ENCODE assay signal across 8 cellular contexts in genomic region chr13:111421216-111421615, GRCh38.
"Had no signal": no experiment of that assay in that cellular context is flagged by ENCODE, and none has a peak within 500 bp of the region (broad histone marks: within the 10 kb centered on the region; RNA-seq: fewer than 3 reads in every experiment).

No MANE protein-coding gene starts in this region.

- H3K4me1 Mint-ChIP-seq: IgD-negative memory B cell had no signal

- ATAC-seq: HepG2 had no signal

- DNase-seq: GM23248, GOT3, H9, HCEC 1CT, KBM-7 had no signal

- H3K27ac Mint-ChIP-seq: H9, IgD-negative memory B cell had no signal

- H3K27ac ChIP-seq: GM23248, HL-60 had no signal

- H3K4me3 Mint-ChIP-seq: H9, IgD-negative memory B cell had no signal

- H3K9me3 Mint-ChIP-seq: H9, IgD-negative memory B cell had no signal

- H3K4me3 ChIP-seq: GM23248 had no signal

- H3K9ac ChIP-seq: GM23248 had no signal

- H2AFZ ChIP-seq: GM23248 had no signal
